ENCODE assay signal across 13 cellular contexts in the genomic region with DNA sequence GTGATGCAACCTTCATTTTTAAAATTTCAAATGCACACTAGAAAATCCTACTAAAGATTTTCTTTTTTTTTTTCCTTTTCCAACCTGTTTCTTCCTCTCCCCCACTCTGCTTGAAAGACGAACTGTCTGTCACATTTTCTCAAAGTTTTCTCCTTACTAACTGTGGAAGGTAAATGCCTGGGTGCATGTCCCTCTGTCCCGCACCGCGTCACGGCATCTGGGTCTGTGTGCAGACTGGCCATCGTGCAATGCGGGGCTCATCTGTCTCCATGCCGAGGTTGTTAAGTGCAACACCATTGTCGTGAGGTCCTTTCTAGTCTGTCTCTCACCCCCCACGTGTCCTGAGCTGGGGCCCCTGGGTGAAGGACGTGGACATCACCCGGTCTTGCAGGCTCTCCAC.
"Had no signal": no experiment of that assay in that cellular context is flagged by ENCODE, and none has a peak within 500 bp of the region (broad histone marks: within the 10 kb centered on the region; RNA-seq: fewer than 3 reads in every experiment).

No MANE protein-coding gene starts in this region.

- H3K4me3 ChIP-seq: sigmoid colon, SJCRH30, tibial artery had no signal

- H3K9me3 ChIP-seq: sigmoid colon, SJCRH30, tibial artery had no signal

- H3K36me3 ChIP-seq: SJCRH30 had no signal

- H3K4me3 Mint-ChIP-seq: brain, immature natural killer cell, nephron progenitor cell had no signal

- H3K27me3 Mint-ChIP-seq: brain had no signal

- H3K9me3 Mint-ChIP-seq: activated naive CD4-positive, alpha-beta T cell treated with anti-CD3 and anti-CD28 coated beads, Interleukin-2, amount 50 U/mL, for 72 hours; immature natural killer cell; nephron progenitor cell had no signal

- H3K27ac ChIP-seq: sigmoid colon, SJCRH30, tibial artery had no signal

- H3K4me1 Mint-ChIP-seq: brain, immature natural killer cell had no signal

- H3K4me1 ChIP-seq: sigmoid colon, SJCRH30 had no signal

- DNase-seq: activated CD4-positive, CD25-positive, alpha-beta regulatory T cell treated with anti-CD3 and anti-CD28 coated beads, Interleukin-2, amount 50 U/mL, for 72 hours; effector CD8-positive, alpha-beta T cell; foreskin fibroblast; immature natural killer cell; nephron progenitor cell; sigmoid colon; SJCRH30; stimulated activated CD4-positive, alpha-beta T cell treated with anti-CD3 and anti-CD28 coated beads, Interleukin-1b, Interleukin-23, amount 100 ng/mL, for 48 hours; T1000; tibial artery had no signal

- ATAC-seq: activated naive CD4-positive, alpha-beta T cell treated with anti-CD3 and anti-CD28 coated beads, Interleukin-2, amount 50 U/mL, for 72 hours had no signal

- FAIRE-seq: urothelium cell line had no signal

- H3K27me3 ChIP-seq: sigmoid colon, SJCRH30, tibial artery had no signal

- H3K27ac Mint-ChIP-seq: immature natural killer cell, nephron progenitor cell had no signal
